In the genomic region with DNA sequence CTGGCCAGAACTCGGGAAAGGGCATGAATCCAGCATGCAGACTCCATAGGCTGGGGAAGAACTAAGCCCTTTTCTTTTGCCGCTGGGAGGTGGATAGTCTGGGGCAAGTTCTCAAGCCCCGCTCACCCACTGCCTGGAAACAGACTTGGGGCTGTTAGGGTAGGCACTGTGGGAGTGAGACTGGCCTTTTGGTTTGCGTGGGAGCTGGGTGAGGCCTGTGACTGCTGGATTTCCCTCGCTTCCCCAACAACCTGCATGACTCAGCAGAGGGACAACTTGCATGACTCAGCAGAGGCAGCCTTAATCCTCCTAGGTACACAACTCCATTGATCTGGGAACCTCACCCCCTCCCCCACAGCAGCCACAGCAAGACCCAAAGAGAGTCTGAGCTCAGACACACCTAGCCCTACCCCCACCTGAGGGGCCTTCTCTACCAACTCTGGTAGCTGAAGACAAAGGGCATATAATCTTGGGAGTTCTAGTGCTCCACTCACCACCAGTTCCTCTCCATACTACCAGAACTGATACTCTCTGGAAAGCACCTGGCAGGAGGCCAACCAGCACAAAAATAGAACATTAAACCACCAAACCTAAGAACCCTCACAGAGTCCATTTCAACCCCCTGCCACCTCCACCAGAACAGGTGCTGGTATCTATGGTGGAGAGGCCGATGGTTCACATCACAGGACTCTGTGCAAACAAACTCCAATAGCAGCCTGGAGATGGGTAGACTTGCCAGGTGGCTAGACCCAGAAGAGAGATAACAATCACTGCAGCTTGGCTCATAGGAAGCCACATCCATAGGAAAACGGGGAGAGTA, we compare ENCODE assay signal across 1 cellular context.
TF ChIP-seq lines count a peak whose summit lies in the region.

No MANE protein-coding gene starts in this region.

TF ChIP-seq in K562, 482 proteins besides CTCF, POLR2A, EP300 and RAD21 (continued from another document and continues in another):
- TF ChIP-seq, protein P1, sequence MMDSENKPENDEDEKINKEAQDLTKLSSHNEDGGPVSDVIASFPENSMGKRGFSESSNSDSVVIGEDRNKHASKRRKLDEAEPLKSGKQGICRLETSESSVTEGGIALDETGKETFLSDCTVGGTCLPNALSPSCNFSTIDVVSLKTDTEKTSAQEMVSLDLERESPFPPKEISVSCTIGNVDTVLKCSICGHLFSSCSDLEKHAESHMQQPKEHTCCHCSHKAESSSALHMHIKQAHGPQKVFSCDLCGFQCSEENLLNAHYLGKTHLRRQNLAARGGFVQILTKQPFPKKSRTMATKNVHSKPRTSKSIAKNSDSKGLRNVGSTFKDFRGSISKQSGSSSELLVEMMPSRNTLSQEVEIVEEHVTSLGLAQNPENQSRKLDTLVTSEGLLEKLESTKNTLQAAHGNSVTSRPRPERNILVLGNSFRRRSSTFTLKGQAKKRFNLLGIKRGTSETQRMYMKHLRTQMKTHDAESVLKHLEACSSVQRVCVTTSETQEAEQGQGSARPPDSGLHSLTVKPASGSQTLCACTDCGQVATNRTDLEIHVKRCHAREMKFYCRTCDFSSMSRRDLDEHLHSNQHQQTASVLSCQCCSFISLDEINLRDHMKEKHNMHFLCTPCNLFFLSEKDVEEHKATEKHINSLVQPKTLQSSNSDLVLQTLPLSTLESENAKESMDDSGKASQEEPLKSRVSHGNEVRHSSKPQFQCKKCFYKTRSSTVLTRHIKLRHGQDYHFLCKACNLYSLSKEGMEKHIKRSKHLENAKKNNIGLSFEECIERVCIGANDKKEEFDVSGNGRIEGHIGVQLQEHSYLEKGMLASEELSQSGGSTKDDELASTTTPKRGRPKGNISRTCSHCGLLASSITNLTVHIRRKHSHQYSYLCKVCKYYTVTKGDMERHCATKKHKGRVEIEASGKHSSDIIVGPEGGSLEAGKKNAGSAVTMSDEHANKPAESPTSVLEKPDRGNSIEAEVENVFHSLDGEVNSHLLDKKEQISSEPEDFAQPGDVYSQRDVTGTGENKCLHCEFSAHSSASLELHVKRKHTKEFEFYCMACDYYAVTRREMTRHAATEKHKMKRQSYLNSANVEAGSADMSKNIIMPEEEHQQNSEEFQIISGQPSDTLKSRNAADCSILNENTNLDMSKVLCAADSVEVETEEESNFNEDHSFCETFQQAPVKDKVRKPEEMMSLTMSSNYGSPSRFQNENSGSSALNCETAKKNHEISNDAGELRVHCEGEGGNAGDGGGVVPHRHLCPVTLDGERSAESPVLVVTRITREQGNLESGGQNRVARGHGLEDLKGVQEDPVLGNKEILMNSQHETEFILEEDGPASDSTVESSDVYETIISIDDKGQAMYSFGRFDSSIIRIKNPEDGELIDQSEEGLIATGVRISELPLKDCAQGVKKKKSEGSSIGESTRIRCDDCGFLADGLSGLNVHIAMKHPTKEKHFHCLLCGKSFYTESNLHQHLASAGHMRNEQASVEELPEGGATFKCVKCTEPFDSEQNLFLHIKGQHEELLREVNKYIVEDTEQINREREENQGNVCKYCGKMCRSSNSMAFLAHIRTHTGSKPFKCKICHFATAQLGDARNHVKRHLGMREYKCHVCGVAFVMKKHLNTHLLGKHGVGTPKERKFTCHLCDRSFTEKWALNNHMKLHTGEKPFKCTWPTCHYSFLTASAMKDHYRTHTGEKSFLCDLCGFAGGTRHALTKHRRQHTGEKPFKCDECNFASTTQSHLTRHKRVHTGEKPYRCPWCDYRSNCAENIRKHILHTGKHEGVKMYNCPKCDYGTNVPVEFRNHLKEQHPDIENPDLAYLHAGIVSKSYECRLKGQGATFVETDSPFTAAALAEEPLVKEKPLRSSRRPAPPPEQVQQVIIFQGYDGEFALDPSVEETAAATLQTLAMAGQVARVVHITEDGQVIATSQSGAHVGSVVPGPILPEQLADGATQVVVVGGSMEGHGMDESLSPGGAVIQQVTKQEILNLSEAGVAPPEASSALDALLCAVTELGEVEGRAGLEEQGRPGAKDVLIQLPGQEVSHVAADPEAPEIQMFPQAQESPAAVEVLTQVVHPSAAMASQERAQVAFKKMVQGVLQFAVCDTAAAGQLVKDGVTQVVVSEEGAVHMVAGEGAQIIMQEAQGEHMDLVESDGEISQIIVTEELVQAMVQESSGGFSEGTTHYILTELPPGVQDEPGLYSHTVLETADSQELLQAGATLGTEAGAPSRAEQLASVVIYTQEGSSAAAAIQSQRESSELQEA (IDR thresholded peaks at IDR 0.05; ENCODE audit: low read depth): no peak
- no peak for TF ChIP-seq BRD4 (IDR thresholded peaks at IDR 0.05)
- TF ChIP-seq, protein P2, sequence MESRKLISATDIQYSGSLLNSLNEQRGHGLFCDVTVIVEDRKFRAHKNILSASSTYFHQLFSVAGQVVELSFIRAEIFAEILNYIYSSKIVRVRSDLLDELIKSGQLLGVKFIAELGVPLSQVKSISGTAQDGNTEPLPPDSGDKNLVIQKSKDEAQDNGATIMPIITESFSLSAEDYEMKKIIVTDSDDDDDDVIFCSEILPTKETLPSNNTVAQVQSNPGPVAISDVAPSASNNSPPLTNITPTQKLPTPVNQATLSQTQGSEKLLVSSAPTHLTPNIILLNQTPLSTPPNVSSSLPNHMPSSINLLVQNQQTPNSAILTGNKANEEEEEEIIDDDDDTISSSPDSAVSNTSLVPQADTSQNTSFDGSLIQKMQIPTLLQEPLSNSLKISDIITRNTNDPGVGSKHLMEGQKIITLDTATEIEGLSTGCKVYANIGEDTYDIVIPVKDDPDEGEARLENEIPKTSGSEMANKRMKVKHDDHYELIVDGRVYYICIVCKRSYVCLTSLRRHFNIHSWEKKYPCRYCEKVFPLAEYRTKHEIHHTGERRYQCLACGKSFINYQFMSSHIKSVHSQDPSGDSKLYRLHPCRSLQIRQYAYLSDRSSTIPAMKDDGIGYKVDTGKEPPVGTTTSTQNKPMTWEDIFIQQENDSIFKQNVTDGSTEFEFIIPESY (CRISPR knock-in tag; IDR thresholded peaks at IDR 0.05): peak; percentile 76
- TF ChIP-seq ZNF444 (CRISPR knock-in tag; IDR thresholded peaks at IDR 0.05): peak; percentile 20; the same call in 1 of the 2 replicates
- TF ChIP-seq SP2 (IDR thresholded peaks at IDR 0.05; ENCODE audit: extremely low read depth, low read depth, low read length, poor library complexity, severe bottlenecking): no peak
- TF ChIP-seq POLR2G (IDR thresholded peaks at IDR 0.05; ENCODE audit: low read depth, low read length): no peak
- TF ChIP-seq, protein P3, sequence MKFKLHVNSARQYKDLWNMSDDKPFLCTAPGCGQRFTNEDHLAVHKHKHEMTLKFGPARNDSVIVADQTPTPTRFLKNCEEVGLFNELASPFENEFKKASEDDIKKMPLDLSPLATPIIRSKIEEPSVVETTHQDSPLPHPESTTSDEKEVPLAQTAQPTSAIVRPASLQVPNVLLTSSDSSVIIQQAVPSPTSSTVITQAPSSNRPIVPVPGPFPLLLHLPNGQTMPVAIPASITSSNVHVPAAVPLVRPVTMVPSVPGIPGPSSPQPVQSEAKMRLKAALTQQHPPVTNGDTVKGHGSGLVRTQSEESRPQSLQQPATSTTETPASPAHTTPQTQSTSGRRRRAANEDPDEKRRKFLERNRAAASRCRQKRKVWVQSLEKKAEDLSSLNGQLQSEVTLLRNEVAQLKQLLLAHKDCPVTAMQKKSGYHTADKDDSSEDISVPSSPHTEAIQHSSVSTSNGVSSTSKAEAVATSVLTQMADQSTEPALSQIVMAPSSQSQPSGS (CRISPR knock-in tag; IDR thresholded peaks at IDR 0.05): no peak
- TF ChIP-seq MXI1 (IDR thresholded peaks at IDR 0.05; ENCODE audit: low read depth, low read length): no peak
- TF ChIP-seq PHF8 (IDR thresholded peaks at IDR 0.05; ENCODE audit: borderline replicate concordance, low read length): no peak
- peak; percentile 85 for TF ChIP-seq EHMT2 (IDR thresholded peaks at IDR 0.05)
- no peak for TF ChIP-seq ZC3H11A (IDR thresholded peaks at IDR 0.05; ENCODE audit: low read depth, low read length)
- peak; percentile 82 for TF ChIP-seq FOSL1 (tag; conservative IDR thresholded peaks at IDR 0.05)
- peak; percentile 94 for TF ChIP-seq NFE2L1 (tag; IDR thresholded peaks at IDR 0.05; ENCODE audit: borderline replicate concordance, low read depth)
- no peak for TF ChIP-seq SRF (CRISPR knock-in tag; IDR thresholded peaks at IDR 0.05)
- no peak for TF ChIP-seq PCBP2 (IDR thresholded peaks at IDR 0.05; ENCODE audit: low read depth, low read length, poor library complexity, severe bottlenecking)
- TF ChIP-seq ZNF766 (CRISPR knock-in tag; conservative IDR thresholded peaks at IDR 0.05): peak; percentile 56; the same call in 1 of the 2 replicates
- TF ChIP-seq MECOM (CRISPR knock-in tag; IDR thresholded peaks at IDR 0.05): no peak
- TF ChIP-seq ZNF785 (CRISPR knock-in tag; IDR thresholded peaks at IDR 0.05): no peak
- TF ChIP-seq NFRKB (IDR thresholded peaks at IDR 0.05; ENCODE audit: low read depth): no peak
- TF ChIP-seq PYGO2 (tag; IDR thresholded peaks at IDR 0.05): no peak
- no peak for TF ChIP-seq KAT8 (IDR thresholded peaks at IDR 0.05; ENCODE audit: low read depth)
- TF ChIP-seq CBFA2T3 (IDR thresholded peaks at IDR 0.05): peak; percentile 82
- TF ChIP-seq, protein P4, sequence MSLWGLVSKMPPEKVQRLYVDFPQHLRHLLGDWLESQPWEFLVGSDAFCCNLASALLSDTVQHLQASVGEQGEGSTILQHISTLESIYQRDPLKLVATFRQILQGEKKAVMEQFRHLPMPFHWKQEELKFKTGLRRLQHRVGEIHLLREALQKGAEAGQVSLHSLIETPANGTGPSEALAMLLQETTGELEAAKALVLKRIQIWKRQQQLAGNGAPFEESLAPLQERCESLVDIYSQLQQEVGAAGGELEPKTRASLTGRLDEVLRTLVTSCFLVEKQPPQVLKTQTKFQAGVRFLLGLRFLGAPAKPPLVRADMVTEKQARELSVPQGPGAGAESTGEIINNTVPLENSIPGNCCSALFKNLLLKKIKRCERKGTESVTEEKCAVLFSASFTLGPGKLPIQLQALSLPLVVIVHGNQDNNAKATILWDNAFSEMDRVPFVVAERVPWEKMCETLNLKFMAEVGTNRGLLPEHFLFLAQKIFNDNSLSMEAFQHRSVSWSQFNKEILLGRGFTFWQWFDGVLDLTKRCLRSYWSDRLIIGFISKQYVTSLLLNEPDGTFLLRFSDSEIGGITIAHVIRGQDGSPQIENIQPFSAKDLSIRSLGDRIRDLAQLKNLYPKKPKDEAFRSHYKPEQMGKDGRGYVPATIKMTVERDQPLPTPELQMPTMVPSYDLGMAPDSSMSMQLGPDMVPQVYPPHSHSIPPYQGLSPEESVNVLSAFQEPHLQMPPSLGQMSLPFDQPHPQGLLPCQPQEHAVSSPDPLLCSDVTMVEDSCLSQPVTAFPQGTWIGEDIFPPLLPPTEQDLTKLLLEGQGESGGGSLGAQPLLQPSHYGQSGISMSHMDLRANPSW (CRISPR knock-in tag; IDR thresholded peaks at IDR 0.05): no peak
- TF ChIP-seq, protein P5, sequence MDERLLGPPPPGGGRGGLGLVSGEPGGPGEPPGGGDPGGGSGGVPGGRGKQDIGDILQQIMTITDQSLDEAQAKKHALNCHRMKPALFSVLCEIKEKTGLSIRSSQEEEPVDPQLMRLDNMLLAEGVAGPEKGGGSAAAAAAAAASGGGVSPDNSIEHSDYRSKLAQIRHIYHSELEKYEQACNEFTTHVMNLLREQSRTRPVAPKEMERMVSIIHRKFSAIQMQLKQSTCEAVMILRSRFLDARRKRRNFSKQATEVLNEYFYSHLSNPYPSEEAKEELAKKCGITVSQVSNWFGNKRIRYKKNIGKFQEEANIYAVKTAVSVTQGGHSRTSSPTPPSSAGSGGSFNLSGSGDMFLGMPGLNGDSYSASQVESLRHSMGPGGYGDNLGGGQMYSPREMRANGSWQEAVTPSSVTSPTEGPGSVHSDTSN (CRISPR knock-in tag; IDR thresholded peaks at IDR 0.05; ENCODE audit: low read depth): no peak
- TF ChIP-seq, protein P5 (tag; conservative IDR thresholded peaks at IDR 0.05; ENCODE audit: low read depth): no peak
- peak; percentile 96 for TF ChIP-seq MAFK (IDR thresholded peaks at IDR 0.05; ENCODE audit: low read length)
- TF ChIP-seq NFYB (IDR thresholded peaks at IDR 0.05; ENCODE audit: extremely low read depth, insufficient read length): no peak
- no peak for TF ChIP-seq ZNF551 (CRISPR knock-in tag; IDR thresholded peaks at IDR 0.05)
- TF ChIP-seq TEAD4 (IDR thresholded peaks at IDR 0.05; ENCODE audit: low read length): peak; percentile 40; the same call in 1 of the 2 replicates
- no peak for TF ChIP-seq TEAD4 (CRISPR knock-in tag; IDR thresholded peaks at IDR 0.05; ENCODE audit: borderline replicate concordance)
- no peak for TF ChIP-seq ZNF408 (CRISPR knock-in tag; IDR thresholded peaks at IDR 0.05; ENCODE audit: low read depth)
- TF ChIP-seq TOE1 (IDR thresholded peaks at IDR 0.05; ENCODE audit: borderline replicate concordance): peak; percentile 76
- no peak for TF ChIP-seq TOE1 (CRISPR knock-in tag; IDR thresholded peaks at IDR 0.05; ENCODE audit: borderline replicate concordance, low read depth)
- TF ChIP-seq FOXK1 (CRISPR knock-in tag; IDR thresholded peaks at IDR 0.05; ENCODE audit: borderline replicate concordance): no peak
- TF ChIP-seq RCOR1 (IDR thresholded peaks at IDR 0.05; ENCODE audit: borderline replicate concordance in 1 of 2, low read depth in 2 of 2, low read length in 2 of 2): peak; percentile 34 to 84; a peak in 3 of 4 replicates
- no peak for TF ChIP-seq ZFPM2 (CRISPR knock-in tag; IDR thresholded peaks at IDR 0.05)
- TF ChIP-seq, protein P6, sequence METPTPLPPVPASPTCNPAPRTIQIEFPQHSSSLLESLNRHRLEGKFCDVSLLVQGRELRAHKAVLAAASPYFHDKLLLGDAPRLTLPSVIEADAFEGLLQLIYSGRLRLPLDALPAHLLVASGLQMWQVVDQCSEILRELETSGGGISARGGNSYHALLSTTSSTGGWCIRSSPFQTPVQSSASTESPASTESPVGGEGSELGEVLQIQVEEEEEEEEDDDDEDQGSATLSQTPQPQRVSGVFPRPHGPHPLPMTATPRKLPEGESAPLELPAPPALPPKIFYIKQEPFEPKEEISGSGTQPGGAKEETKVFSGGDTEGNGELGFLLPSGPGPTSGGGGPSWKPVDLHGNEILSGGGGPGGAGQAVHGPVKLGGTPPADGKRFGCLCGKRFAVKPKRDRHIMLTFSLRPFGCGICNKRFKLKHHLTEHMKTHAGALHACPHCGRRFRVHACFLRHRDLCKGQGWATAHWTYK (CRISPR knock-in tag; IDR thresholded peaks at IDR 0.05): no peak
- TF ChIP-seq JUN (IDR thresholded peaks at IDR 0.05; ENCODE audit: borderline replicate concordance, low read depth, low read length): peak; percentile 72
- TF ChIP-seq JUN (CRISPR knock-in tag; IDR thresholded peaks at IDR 0.05; ENCODE audit: borderline replicate concordance): no peak
- no peak for TF ChIP-seq XRCC4 (IDR thresholded peaks at IDR 0.05; ENCODE audit: extremely low read depth, insufficient read depth, insufficient read length)
